In genomic region chr21:26405735-26406361, GRCh38 we compare ENCODE assay signal across 8 cellular contexts.
DNase-seq lines count a peak whose midpoint lies in the region; ATAC-seq and TF ChIP-seq lines count a peak whose summit lies in the region.

No MANE protein-coding gene starts in this region.

- H3K9me2 ChIP-seq in OCI-LY1 (ENCODE audit: low read depth, low read length), result no peaks in the 10 kb centered on the region

- H3K9me3 ChIP-seq in OCI-LY1 (ENCODE audit: low read length) (no peaks in the 10 kb centered on the region), spleen (peaks cover 0 to 4% (median 0%) of the 10 kb centered on the region in 8 donors), Peyer's patch (peaks cover 0 to 5% (median 0%) of the 10 kb centered on the region in 4 donors)

- peak overlapping the region; percentile 36 for H3K9ac ChIP-seq in OCI-LY1 (ENCODE audit: low read length)

- no peaks in the 10 kb centered on the region for H3K27me3 ChIP-seq in OCI-LY1 (ENCODE audit: insufficient read depth, low read length)
- no peaks in the 10 kb centered on the region for H3K27me3 ChIP-seq in spleen (replicated peaks in 1 of 7)
- H3K27me3 ChIP-seq in Peyer's patch, result no peaks in the 10 kb centered on the region

- H3K79me2 ChIP-seq in OCI-LY1 (ENCODE audit: insufficient read depth, low read length), result no peaks in the 10 kb centered on the region

- WGBS in spleen, 5 donors, result 44 to 60% (median 54%) methylated on average over 9 of the region's 9 CpGs

- peak overlapping the region; percentile 95 for H2AFZ ChIP-seq in OCI-LY1 (ENCODE audit: low read length)

- H3K36me3 ChIP-seq in OCI-LY1 (ENCODE audit: insufficient read depth, low read length) (no peaks in the 10 kb centered on the region), spleen (no peaks in the 10 kb centered on the region), Peyer's patch (no peaks in the 10 kb centered on the region)

- peak overlapping the region; percentile 33 for H3K4me3 ChIP-seq in OCI-LY1 (ENCODE audit: low read depth, low read length, poor library complexity, severe bottlenecking)
- no peak overlapping the region for H3K4me3 ChIP-seq in spleen
- H3K4me3 ChIP-seq in Peyer's patch, result no peak overlapping the region

- no peak for TF ChIP-seq CTCF in OCI-LY1 (IDR thresholded peaks at IDR 0.05; ENCODE audit: low read length)
- no peak for TF ChIP-seq CTCF in spleen (IDR thresholded peaks at IDR 0.05 in 8 of 11, conservative IDR thresholded peaks at IDR 0.05 in 3 of 11)
- TF ChIP-seq CTCF in Peyer's patch (IDR thresholded peaks at IDR 0.05), result no peak

- H3K4me1 ChIP-seq in OCI-LY1 (ENCODE audit: insufficient read depth, low read length, severe bottlenecking) (peaks cover 49% of the 10 kb centered on the region), spleen (peaks cover 0 to 9% (median 0%) of the 10 kb centered on the region in 6 donors), Peyer's patch (no peaks in the 10 kb centered on the region)

- no peak for TF ChIP-seq POLR2A in spleen (IDR thresholded peaks at IDR 0.05)
- no peak for TF ChIP-seq POLR2A in Peyer's patch (IDR thresholded peaks at IDR 0.05)

- no peak for ATAC-seq in left lobe of liver

- H3F3A ChIP-seq in OCI-LY1 (ENCODE audit: insufficient read depth, low read length), result no peaks in the 10 kb centered on the region

- peak; percentile 6 for DNase-seq in stimulated activated CD4-positive, alpha-beta T cell treated with anti-CD3 and anti-CD28 coated beads, Interleukin-15, amount 100 ng/mL, for 24 hours
- no peak for DNase-seq in stimulated activated CD4-positive, alpha-beta T cell treated with anti-CD3 and anti-CD28 coated beads, Interleukin-2, amount 100 ng/mL, for 24 hours
- DNase-seq in fibroblast of gingiva (ENCODE audit: low read depth) (peak; percentile 80), spleen (no peak), left lobe of liver (ENCODE audit: low spot score) (no peak), SKM-1 treated with dmso at 0.1 percent for 144 hours (lab: John Stamatoyannopoulos, UW; ENCODE audit: unreplicated experiment) (no peak), Peyer's patch (no peak)

- no peaks in the 10 kb centered on the region for H4K20me1 ChIP-seq in OCI-LY1 (ENCODE audit: insufficient read depth, low read length)

- peak overlapping the region; percentile 77 for H3K27ac ChIP-seq in OCI-LY1 (ENCODE audit: low read depth, low read length, poor library complexity, severe bottlenecking)
- peak overlapping the region in 5 of 8 donors; percentile 56 to 75 (median 71) for H3K27ac ChIP-seq in spleen
- H3K27ac ChIP-seq in Peyer's patch, result no peak overlapping the region

- intact Hi-C loops in spleen (cut with DNase I; ENCODE audit: low total_unique reads), result no loop called here

- peak overlapping the region; percentile 61 for H3K4me2 ChIP-seq in OCI-LY1 (ENCODE audit: low read length)

Comparison
In these comparisons a context has a peak if more than half of its experiments do, and no peak if none do; other contexts are left out.
1. DNase-seq: peak in stimulated activated CD4-positive, alpha-beta T cell treated with anti-CD3 and anti-CD28 coated beads, Interleukin-15, amount 100 ng/mL, for 24 hours (single experiment) and fibroblast of gingiva (single experiment); none in stimulated activated CD4-positive, alpha-beta T cell treated with anti-CD3 and anti-CD28 coated beads, Interleukin-2, amount 100 ng/mL, for 24 hours (0 of 2), spleen (single experiment), left lobe of liver (single experiment), SKM-1 treated with dmso at 0.1 percent for 144 hours (single experiment) and Peyer's patch (0 of 3).
2. H3K27ac ChIP-seq: peak in OCI-LY1 (single experiment) and spleen (5 of 8); none in Peyer's patch (0 of 4).